Comparison of ENCODE assay signal across 2 cellular contexts in genomic region chr20:45822863-45823262, GRCh38.
TF ChIP-seq lines count a peak whose summit lies in the region.

No MANE protein-coding gene starts in this region.

TF ChIP-seq in HEK293, 187 proteins besides CTCF, POLR2A, EP300 and RAD21:
- TF ChIP-seq PRDM4 (tag by site-specific recombination; IDR thresholded peaks at IDR 0.05) (no peak), KLF1 (tag by site-specific recombination; IDR thresholded peaks at IDR 0.05) (0 out of 2 replicates have a peak, but pooled peaks have one; percentile 15)
- TF ChIP-seq, protein P1, sequence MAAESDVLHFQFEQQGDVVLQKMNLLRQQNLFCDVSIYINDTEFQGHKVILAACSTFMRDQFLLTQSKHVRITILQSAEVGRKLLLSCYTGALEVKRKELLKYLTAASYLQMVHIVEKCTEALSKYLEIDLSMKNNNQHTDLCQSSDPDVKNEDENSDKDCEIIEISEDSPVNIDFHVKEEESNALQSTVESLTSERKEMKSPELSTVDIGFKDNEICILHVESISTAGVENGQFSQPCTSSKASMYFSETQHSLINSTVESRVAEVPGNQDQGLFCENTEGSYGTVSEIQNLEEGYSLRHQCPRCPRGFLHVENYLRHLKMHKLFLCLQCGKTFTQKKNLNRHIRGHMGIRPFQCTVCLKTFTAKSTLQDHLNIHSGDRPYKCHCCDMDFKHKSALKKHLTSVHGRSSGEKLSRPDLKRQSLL (tag by site-specific recombination; IDR thresholded peaks at IDR 0.05): peak; percentile 20; the same call in 1 of the 2 replicates
TF ChIP-seq in HEK293: peak in this region for 2.

TF ChIP-seq in HepG2, 621 proteins besides CTCF, POLR2A, EP300 and RAD21:
- TF ChIP-seq ZNF709 (CRISPR knock-in tag; IDR thresholded peaks at IDR 0.05) (no peak), TERF1 (CRISPR knock-in tag; IDR thresholded peaks at IDR 0.05) (no peak), SOX13 (IDR thresholded peaks at IDR 0.05) (no peak), SOX13 (CRISPR knock-in tag; conservative IDR thresholded peaks at IDR 0.05 in 1 of 2, IDR thresholded peaks at IDR 0.05 in 1 of 2) (no peak), ZNF367 (CRISPR knock-in tag; IDR thresholded peaks at IDR 0.05; ENCODE audit: borderline replicate concordance) (no peak), HNRNPLL (IDR thresholded peaks at IDR 0.05; ENCODE audit: low read depth, low read length, poor library complexity, severe bottlenecking) (peak; percentile 25), ZC3H4 (CRISPR knock-in tag; IDR thresholded peaks at IDR 0.05; ENCODE audit: borderline replicate concordance) (no peak), ZNF318 (CRISPR knock-in tag; IDR thresholded peaks at IDR 0.05) (no peak), TEAD3 (CRISPR knock-in tag; optimal IDR thresholded peaks at IDR 0.05; ENCODE audit: borderline replicate concordance) (no peak), KLF12 (CRISPR knock-in tag; IDR thresholded peaks at IDR 0.05; ENCODE audit: borderline replicate concordance) (no peak), SAP130 (CRISPR knock-in tag; IDR thresholded peaks at IDR 0.05; ENCODE audit: low read depth) (no peak), ZBTB33 (CRISPR knock-in tag; IDR thresholded peaks at IDR 0.05) (peak; percentile 84), CENPX (CRISPR knock-in tag; IDR thresholded peaks at IDR 0.05) (no peak), MED1 (CRISPR knock-in tag; IDR thresholded peaks at IDR 0.05) (no peak), PAX8 (CRISPR knock-in tag; IDR thresholded peaks at IDR 0.05; ENCODE audit: borderline replicate concordance) (no peak), GABPA (IDR thresholded peaks at IDR 0.05; ENCODE audit: low read depth, low read length) (no peak), GABPA (CRISPR knock-in tag; IDR thresholded peaks at IDR 0.05; ENCODE audit: low read depth) (no peak), MZF1 (CRISPR knock-in tag; IDR thresholded peaks at IDR 0.05; ENCODE audit: borderline replicate concordance) (no peak)
- TF ChIP-seq, protein P2, sequence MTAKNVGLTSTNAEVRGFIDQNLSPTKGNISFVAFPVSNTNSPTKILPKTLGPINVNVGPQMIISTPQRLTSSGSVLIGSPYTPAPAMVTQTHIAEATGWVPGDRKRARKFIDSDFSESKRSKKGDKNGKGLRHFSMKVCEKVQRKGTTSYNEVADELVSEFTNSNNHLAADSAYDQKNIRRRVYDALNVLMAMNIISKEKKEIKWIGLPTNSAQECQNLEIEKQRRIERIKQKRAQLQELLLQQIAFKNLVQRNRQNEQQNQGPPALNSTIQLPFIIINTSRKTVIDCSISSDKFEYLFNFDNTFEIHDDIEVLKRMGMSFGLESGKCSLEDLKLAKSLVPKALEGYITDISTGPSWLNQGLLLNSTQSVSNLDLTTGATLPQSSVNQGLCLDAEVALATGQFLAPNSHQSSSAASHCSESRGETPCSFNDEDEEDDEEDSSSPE (CRISPR knock-in tag; IDR thresholded peaks at IDR 0.05): no peak
